7 cellular contexts compared by ENCODE assay signal in genomic region chr1:149917590-149918144, GRCh38. TPM values are rescaled to one million over a fixed set of nuclear protein-coding genes. Genes with fewer than 3 reads are reported as not detected.
DNase-seq lines count a peak whose midpoint lies in the region; ATAC-seq and TF ChIP-seq lines count a peak whose summit lies in the region.

Gene SV2A (minus strand): TSS chr1:149917844. CDS start chr1:149913840, 4,004 bp downstream.

- no peak for TF ChIP-seq EP300 in transverse colon (IDR thresholded peaks at IDR 0.05; ENCODE audit: low read depth)

- no peaks in the 10 kb centered on the region for H3K27me3 Mint-ChIP-seq in activated T-cell treated with anti-CD3 and anti-CD28 coated beads, Interleukin-2, amount 50 U/mL, for 72 hours (ENCODE audit: low read depth)
- no peaks in the 10 kb centered on the region for H3K27me3 Mint-ChIP-seq in neural crest cell (ENCODE audit: low read depth)

- H3K9me3 Mint-ChIP-seq in activated T-cell treated with anti-CD3 and anti-CD28 coated beads, Interleukin-2, amount 50 U/mL, for 72 hours = no peaks in the 10 kb centered on the region
- H3K9me3 Mint-ChIP-seq in neural crest cell = no peaks in the 10 kb centered on the region

- peak within 1 kb of the TSS; percentile 79 for H3K4me3 ChIP-seq in fibroblast of the aortic adventitia (ENCODE audit: low read depth, low read length)
- H3K4me3 ChIP-seq in transverse colon = peak within 1 kb of the TSS; percentile 27 to 63 (median 46)

- TF ChIP-seq POLR2A in transverse colon (IDR thresholded peaks at IDR 0.05) = no peak

- peak; percentile 52 for DNase-seq in GM20000 (ENCODE audit: low spot score)
- peak; percentile 66 to 71 for DNase-seq in NCI-H524 (lab: John Stamatoyannopoulos, UW)
- peak; percentile 47 to 49 for DNase-seq in activated T-cell treated with anti-CD3 and anti-CD28 coated beads, Interleukin-2, amount 50 U/mL, for 72 hours
- peak; percentile 66 for DNase-seq in fibroblast of the aortic adventitia (ENCODE audit: low read depth)
- peak; percentile 33 for DNase-seq in neural crest cell (ENCODE audit: low read depth, low spot score)
- DNase-seq in transverse colon = peak; percentile 53

- peak within 1 kb of the TSS; percentile 67 to 89 for H3K4me3 Mint-ChIP-seq in activated T-cell treated with anti-CD3 and anti-CD28 coated beads, Interleukin-2, amount 50 U/mL, for 72 hours
- peak within 1 kb of the TSS; percentile 86 for H3K4me3 Mint-ChIP-seq in neural crest cell

- peaks cover 0 to 4% (median 1%) of the 10 kb centered on the region in 4 donors for H3K36me3 ChIP-seq in transverse colon

- peaks cover 28% of the 10 kb centered on the region for H3K4me1 Mint-ChIP-seq in activated T-cell treated with anti-CD3 and anti-CD28 coated beads, Interleukin-2, amount 50 U/mL, for 72 hours (ENCODE audit: low read depth)
- peaks cover 35% of the 10 kb centered on the region for H3K4me1 Mint-ChIP-seq in neural crest cell

- peak within 1 kb of the TSS in 1 of 4 donors; percentile 44 for H3K27ac ChIP-seq in transverse colon

- peaks cover 7% of the 10 kb centered on the region for H3K27me3 ChIP-seq in transverse colon

- H3K9me3 ChIP-seq in transverse colon = no peaks in the 10 kb centered on the region

- TF ChIP-seq CTCF in GM20000 (IDR thresholded peaks at IDR 0.05; ENCODE audit: extremely low read depth, missing control alignments) = no peak
- TF ChIP-seq CTCF in fibroblast of the aortic adventitia (IDR thresholded peaks at IDR 0.05; ENCODE audit: insufficient read depth, low read length) = no peak
- TF ChIP-seq CTCF in neural crest cell (conservative IDR thresholded peaks at IDR 0.05) = no peak
- no peak for TF ChIP-seq CTCF in transverse colon (IDR thresholded peaks at IDR 0.05)

- intact Hi-C loops in transverse colon (cut with DNase I; ENCODE audit: low total_unique reads) = no loop called here

- in situ Hi-C loops in transverse colon (cut with MboI; ENCODE audit: low pct_ligation_motif_present in 1 of 4, low pct_unique_long_range_greater_than_20kb in 1 of 4, low sequenced_read_pairs in 3 of 4) = no loop called here

- H3K27ac Mint-ChIP-seq in activated T-cell treated with anti-CD3 and anti-CD28 coated beads, Interleukin-2, amount 50 U/mL, for 72 hours = peak within 1 kb of the TSS; percentile 60
- H3K27ac Mint-ChIP-seq in neural crest cell (ENCODE audit: unreplicated experiment) = peak within 1 kb of the TSS; percentile 71

- 0 to 3% methylated on average over 1 to 21 of the region's 24 CpGs for WGBS in transverse colon (ENCODE audit: low coverage in 1 of 2), 2 donors

- peaks cover 3 to 17% (median 5%) of the 10 kb centered on the region in 4 donors for H3K4me1 ChIP-seq in transverse colon

- H3K36me3 Mint-ChIP-seq in activated T-cell treated with anti-CD3 and anti-CD28 coated beads, Interleukin-2, amount 50 U/mL, for 72 hours (ENCODE audit: insufficient read depth in 2 of 2) = peaks cover 2 to 3% of the 10 kb centered on the region in 2 donors
- peaks cover 9% of the 10 kb centered on the region for H3K36me3 Mint-ChIP-seq in neural crest cell (ENCODE audit: low read depth)

- ATAC-seq in activated T-cell treated with anti-CD3 and anti-CD28 coated beads, Interleukin-2, amount 50 U/mL, for 72 hours (replicated peaks in 1 of 2) = peak; percentile 82 to 84
- no peak for ATAC-seq in HG03439 (IDR thresholded peaks at IDR 0.05; ENCODE audit: unreplicated experiment)

RNA-seq across cellular contexts. Expression of gene SV2A, which starts in this region (rescaled TPM):
- 10 to 100 TPM; 13.0 to 14.8 TPM for total RNA-seq in activated T-cell treated with anti-CD3 and anti-CD28 coated beads, Interleukin-2, amount 50 U/mL, for 72 hours
- total RNA-seq in fibroblast of the aortic adventitia (ENCODE audit: low replicate concordance) (17.4 and 25.0 TPM in 2 replicates), neural crest cell (48.4 and 49.5 TPM in 2 replicates), transverse colon (1 to 10 TPM in 3 of 4 donors, under 1 TPM in 1; 0.40 to 2.5 (median 1.5) TPM)
